Comparison of ENCODE assay signal across 8 cellular contexts in genomic region chr7:140696679-140697446, GRCh38. TPM values are rescaled to one million over a fixed set of nuclear protein-coding genes. Genes with fewer than 3 reads are reported as not detected.
DNase-seq lines count a peak whose midpoint lies in the region; ATAC-seq and TF ChIP-seq lines count a peak whose summit lies in the region.

TSS of gene NDUFB2 (plus strand) at chr7:140696708. CDS start at chr7:140696745, 37 bp downstream.

- ATAC-seq in omental fat pad (ENCODE audit: low FRiP score) = peak; percentile 96

- peak within 1 kb of the TSS; percentile 73 for H3K27ac ChIP-seq in SJCRH30
- H3K27ac ChIP-seq in thymus (ENCODE audit: low read depth) = peak within 1 kb of the TSS; percentile 97

- WGBS in thymus = under 1% methylated on average over 82 of the region's 82 CpGs

- peaks cover 33% of the 10 kb centered on the region for H3K4me1 Mint-ChIP-seq in activated naive CD8-positive, alpha-beta T cell (ENCODE audit: low read depth)

- peak within 1 kb of the TSS; percentile 92 for H3K4me3 Mint-ChIP-seq in activated naive CD8-positive, alpha-beta T cell

- no peak for TF ChIP-seq CTCF in omental fat pad (IDR thresholded peaks at IDR 0.05)

- no peaks in the 10 kb centered on the region for H3K27me3 ChIP-seq in SJCRH30
- H3K27me3 ChIP-seq in thymus (ENCODE audit: control insufficient read depth, insufficient read depth) = no peaks in the 10 kb centered on the region

- peak within 1 kb of the TSS; percentile 93 for H3K27ac Mint-ChIP-seq in activated naive CD8-positive, alpha-beta T cell

- H3K4me1 ChIP-seq in SJCRH30 (no peaks in the 10 kb centered on the region), thymus (ENCODE audit: control insufficient read depth, insufficient read depth, low read length) (peaks cover 6% of the 10 kb centered on the region)

- no peaks in the 10 kb centered on the region; the same call in 1 of the 2 replicates for H3K36me3 ChIP-seq in SJCRH30
- peaks cover 11% of the 10 kb centered on the region for H3K36me3 ChIP-seq in thymus (ENCODE audit: control insufficient read depth, insufficient read depth)

- H3K27me3 Mint-ChIP-seq in activated naive CD8-positive, alpha-beta T cell = no peaks in the 10 kb centered on the region

- H3K36me3 Mint-ChIP-seq in activated naive CD8-positive, alpha-beta T cell = peaks cover 4% of the 10 kb centered on the region

- H3K9me3 Mint-ChIP-seq in activated naive CD8-positive, alpha-beta T cell (ENCODE audit: low read depth) = no peaks in the 10 kb centered on the region

- DNase-seq in GM04503 (ENCODE audit: low read depth) (peak; percentile 41), GOT3 (lab: John Stamatoyannopoulos, UW) (peak; percentile 73), Kasumi-1 (lab: John Stamatoyannopoulos, UW) (peak; percentile 73 to 80), SJCRH30 (peak; percentile 88 to 91), glomerular visceral epithelial cell (ENCODE audit: extremely low spot score) (peak; percentile 76), omental fat pad (ENCODE audit: low spot score) (no peak)

- H3K4me3 ChIP-seq in SJCRH30 (peak within 1 kb of the TSS; percentile 76), thymus (ENCODE audit: low read length) (peak within 1 kb of the TSS; percentile 95)

- no peaks in the 10 kb centered on the region for H3K9me3 ChIP-seq in SJCRH30 (replicated peaks)
- no peaks in the 10 kb centered on the region for H3K9me3 ChIP-seq in thymus (ENCODE audit: control insufficient read depth)

RNA-seq across cellular contexts. Expression of gene NDUFB2, which starts in this region (rescaled TPM):
- 158 and 204 TPM in 2 replicates for total RNA-seq in SJCRH30 (2014; rRNA removed; shearing (Covaris generic))
- total RNA-seq in omental fat pad = 100 to 1,000 TPM; 118 to 301 (median 234) TPM
- polyA plus RNA-seq in thymus = 209 TPM
